In the genomic region with DNA sequence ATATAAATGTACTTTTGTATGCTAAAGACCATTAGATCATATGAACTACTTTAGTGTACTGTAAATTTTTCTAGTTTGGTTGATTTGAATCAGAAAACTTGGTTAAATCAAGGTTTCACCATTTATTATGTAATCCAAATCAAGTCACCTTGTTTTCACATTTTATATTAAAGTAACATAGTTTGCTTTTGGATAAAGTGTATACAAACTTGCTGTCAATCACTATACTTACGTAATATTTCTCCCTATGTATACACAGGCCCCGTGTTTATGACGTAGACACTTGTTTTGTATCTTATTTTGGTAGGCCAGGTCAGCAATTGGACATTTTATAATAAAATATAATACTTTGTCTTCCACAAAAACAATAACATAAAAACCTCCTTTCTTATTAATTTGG, we compare ENCODE assay signal across 1 cellular context.
TF ChIP-seq lines count a peak whose summit lies in the region.

No MANE protein-coding gene starts in this region.

TF ChIP-seq in HepG2, 621 proteins besides CTCF, POLR2A, EP300 and RAD21:
- TF ChIP-seq KDM6A (CRISPR knock-in tag; IDR thresholded peaks at IDR 0.05; ENCODE audit: low read depth) (no peak), FOSL2 (CRISPR knock-in tag; IDR thresholded peaks at IDR 0.05) (no peak), ZBTB7B (CRISPR knock-in tag; IDR thresholded peaks at IDR 0.05) (no peak), BHLHE40 (IDR thresholded peaks at IDR 0.05; ENCODE audit: low read length) (no peak), TBL1XR1 (IDR thresholded peaks at IDR 0.05; ENCODE audit: borderline replicate concordance, low read length, partially characterized antibody) (no peak), ZNF256 (CRISPR knock-in tag; conservative IDR thresholded peaks at IDR 0.05) (no peak), DMAP1 (CRISPR knock-in tag; IDR thresholded peaks at IDR 0.05) (no peak), ZFP37 (CRISPR knock-in tag; IDR thresholded peaks at IDR 0.05; ENCODE audit: borderline replicate concordance) (no peak), CBX5 (CRISPR knock-in tag; IDR thresholded peaks at IDR 0.05; ENCODE audit: borderline replicate concordance) (no peak), RFXANK (CRISPR knock-in tag; IDR thresholded peaks at IDR 0.05) (no peak), ZNF557 (CRISPR knock-in tag; IDR thresholded peaks at IDR 0.05) (no peak), GFI1 (CRISPR knock-in tag; IDR thresholded peaks at IDR 0.05; ENCODE audit: borderline replicate concordance) (no peak)
- TF ChIP-seq, protein P1, sequence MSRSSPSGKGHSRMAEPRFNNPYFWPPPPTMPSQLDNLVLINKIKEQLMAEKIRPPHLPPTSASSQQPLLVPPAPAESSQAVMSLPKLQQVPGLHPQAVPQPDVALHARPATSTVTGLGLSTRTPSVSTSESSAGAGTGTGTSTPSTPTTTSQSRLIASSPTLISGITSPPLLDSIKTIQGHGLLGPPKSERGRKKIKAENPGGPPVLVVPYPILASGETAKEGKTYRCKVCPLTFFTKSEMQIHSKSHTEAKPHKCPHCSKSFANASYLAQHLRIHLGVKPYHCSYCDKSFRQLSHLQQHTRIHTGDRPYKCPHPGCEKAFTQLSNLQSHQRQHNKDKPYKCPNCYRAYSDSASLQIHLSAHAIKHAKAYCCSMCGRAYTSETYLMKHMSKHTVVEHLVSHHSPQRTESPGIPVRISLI (CRISPR knock-in tag; IDR thresholded peaks at IDR 0.05; ENCODE audit: borderline replicate concordance), result no peak
- TF ChIP-seq, protein P2, sequence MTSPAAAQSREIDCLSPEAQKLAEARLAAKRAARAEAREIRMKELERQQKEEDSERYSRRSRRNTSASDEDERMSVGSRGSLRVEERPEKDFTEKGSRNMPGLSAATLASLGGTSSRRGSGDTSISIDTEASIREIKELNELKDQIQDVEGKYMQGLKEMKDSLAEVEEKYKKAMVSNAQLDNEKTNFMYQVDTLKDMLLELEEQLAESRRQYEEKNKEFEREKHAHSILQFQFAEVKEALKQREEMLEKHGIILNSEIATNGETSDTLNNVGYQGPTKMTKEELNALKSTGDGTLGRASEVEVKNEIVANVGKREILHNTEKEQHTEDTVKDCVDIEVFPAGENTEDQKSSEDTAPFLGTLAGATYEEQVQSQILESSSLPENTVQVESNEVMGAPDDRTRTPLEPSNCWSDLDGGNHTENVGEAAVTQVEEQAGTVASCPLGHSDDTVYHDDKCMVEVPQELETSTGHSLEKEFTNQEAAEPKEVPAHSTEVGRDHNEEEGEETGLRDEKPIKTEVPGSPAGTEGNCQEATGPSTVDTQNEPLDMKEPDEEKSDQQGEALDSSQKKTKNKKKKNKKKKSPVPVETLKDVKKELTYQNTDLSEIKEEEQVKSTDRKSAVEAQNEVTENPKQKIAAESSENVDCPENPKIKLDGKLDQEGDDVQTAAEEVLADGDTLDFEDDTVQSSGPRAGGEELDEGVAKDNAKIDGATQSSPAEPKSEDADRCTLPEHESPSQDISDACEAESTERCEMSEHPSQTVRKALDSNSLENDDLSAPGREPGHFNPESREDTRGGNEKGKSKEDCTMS (CRISPR knock-in tag; conservative IDR thresholded peaks at IDR 0.05), result no peak
- TF ChIP-seq, protein P3, sequence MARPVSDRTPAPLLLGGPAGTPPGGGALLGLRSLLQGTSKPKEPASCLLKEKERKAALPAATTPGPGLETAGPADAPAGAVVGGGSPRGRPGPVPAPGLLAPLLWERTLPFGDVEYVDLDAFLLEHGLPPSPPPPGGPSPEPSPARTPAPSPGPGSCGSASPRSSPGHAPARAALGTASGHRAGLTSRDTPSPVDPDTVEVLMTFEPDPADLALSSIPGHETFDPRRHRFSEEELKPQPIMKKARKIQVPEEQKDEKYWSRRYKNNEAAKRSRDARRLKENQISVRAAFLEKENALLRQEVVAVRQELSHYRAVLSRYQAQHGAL (CRISPR knock-in tag; IDR thresholded peaks at IDR 0.05; ENCODE audit: not compliant biosample characterization), result no peak
